20 cellular contexts compared by ENCODE assay signal in genomic region chr7:6142871-6143380, GRCh38. TPM values are rescaled to one million over a fixed set of nuclear protein-coding genes. Genes with fewer than 3 reads are reported as not detected.
DNase-seq lines count a peak whose midpoint lies in the region; ATAC-seq and TF ChIP-seq lines count a peak whose summit lies in the region.
"Had no signal": no experiment of that assay in that cellular context is flagged by ENCODE, and none has a peak within 500 bp of the region (broad histone marks: within the 10 kb centered on the region; RNA-seq: fewer than 3 reads in every experiment).

No MANE protein-coding gene starts in this region.

- H3K27ac ChIP-seq in right atrium auricular region (no peak overlapping the region), GM23248 (no peak overlapping the region)
- H3K27ac ChIP-seq: 22Rv1 had no signal

- H4K20me1 ChIP-seq in GM23248 (ENCODE audit: insufficient read depth): no peaks in the 10 kb centered on the region

- WGBS in GM23248 (ENCODE audit: low coverage in 1 of 2, low lambda C conversion rate in 2 of 2, missing lambda C conversion rate in 2 of 2), 2 experiments: 97 to 98% methylated on average over 16 of the region's 16 CpGs

- no peak overlapping the region for H3K4me2 ChIP-seq in GM23248 (ENCODE audit: unreplicated experiment)

- peaks cover 73% of the 10 kb centered on the region for H3K36me3 ChIP-seq in right atrium auricular region
- peaks cover 40% of the 10 kb centered on the region for H3K36me3 ChIP-seq in GM23248 (ENCODE audit: low read depth)

- no peaks in the 10 kb centered on the region for H3K4me1 ChIP-seq in right atrium auricular region
- H3K4me1 ChIP-seq in GM23248 (ENCODE audit: insufficient read depth): no peaks in the 10 kb centered on the region
- H3K4me1 ChIP-seq: BE2C had no signal

- intact Hi-C loops in activated CD4-positive, alpha-beta T cell treated with anti-CD3 and anti-CD28 coated beads for 36 hours (cut with DNase I, micrococcal nuclease): no loop called here
- intact Hi-C loops in left ventricle myocardium superior (cut with micrococcal nuclease): no loop called here
- intact Hi-C loops in posterior vena cava (cut with DNase I): no loop called here

- no peaks in the 10 kb centered on the region; the same call in 1 of the 2 replicates for H3K79me2 ChIP-seq in GM23248 (ENCODE audit: insufficient read depth)

- H2AFZ ChIP-seq in GM23248: no peak overlapping the region

- no peaks in the 10 kb centered on the region for H3K9me3 ChIP-seq in right atrium auricular region
- H3K9me3 ChIP-seq in GM23248 (ENCODE audit: low read depth): no peaks in the 10 kb centered on the region
- H3K9me3 ChIP-seq: BE2C had no signal

- H3K27ac Mint-ChIP-seq in activated CD4-positive, alpha-beta T cell treated with anti-CD3 and anti-CD28 coated beads for 36 hours: peak overlapping the region; percentile 37

- no peak for DNase-seq in activated CD4-positive, alpha-beta T cell treated with anti-CD3 and anti-CD28 coated beads for 36 hours
- no peak for DNase-seq in activated CD4-positive, alpha-beta T cell treated with anti-CD3 and anti-CD28 coated beads for 48 hours
- DNase-seq in right atrium auricular region (ENCODE audit: low spot score) (peak; percentile 36), left ventricle myocardium superior (no peak), posterior vena cava (ENCODE audit: low spot score) (peak; percentile 58), GM23248 (no peak)
- DNase-seq: BE2C; CD8-positive, alpha-beta memory T cell; DMS79; KG1; NCI-H1048; NCI-H146; NCI-H2081; NCI-H748 treated with DMSO at 0.1 percent for 48 hours; RPMI8226; SIG-M5 had no signal

- no peaks in the 10 kb centered on the region for H3K27me3 ChIP-seq in right atrium auricular region
- no peaks in the 10 kb centered on the region for H3K27me3 ChIP-seq in GM23248 (replicated peaks; ENCODE audit: insufficient read depth)
- H3K27me3 ChIP-seq: BE2C had no signal

- no peaks in the 10 kb centered on the region for H3K27me3 Mint-ChIP-seq in activated CD4-positive, alpha-beta T cell treated with anti-CD3 and anti-CD28 coated beads for 36 hours
- H3K27me3 Mint-ChIP-seq: CD8-positive, alpha-beta memory T cell had no signal

- no peak for TF ChIP-seq CTCF in right atrium auricular region (IDR thresholded peaks at IDR 0.05)

- H3K9me2 ChIP-seq in GM23248 (ENCODE audit: insufficient read depth): no peaks in the 10 kb centered on the region

- H3K4me1 Mint-ChIP-seq in activated CD4-positive, alpha-beta T cell treated with anti-CD3 and anti-CD28 coated beads for 36 hours: no peaks in the 10 kb centered on the region
- H3K4me1 Mint-ChIP-seq: CD8-positive, alpha-beta memory T cell had no signal

- H3K9ac ChIP-seq in GM23248: no peak overlapping the region

- CTCF ChIA-PET in activated CD4-positive, alpha-beta T cell treated with anti-CD3 and anti-CD28 coated beads for 36 hours (lab: Charles Lee): no interaction called here

- H3K36me3 Mint-ChIP-seq in activated CD4-positive, alpha-beta T cell treated with anti-CD3 and anti-CD28 coated beads for 36 hours (ENCODE audit: low read depth): peaks cover 52% of the 10 kb centered on the region

- in situ Hi-C loops in GM23248 (cut with MboI): no loop called here

- no peak for ATAC-seq in activated CD4-positive, alpha-beta T cell treated with anti-CD3 and anti-CD28 coated beads for 36 hours
- ATAC-seq in left ventricle myocardium superior (no peak), HG02759 (IDR thresholded peaks at IDR 0.05; ENCODE audit: unreplicated experiment) (no peak), GM21737 (IDR thresholded peaks at IDR 0.05; ENCODE audit: unreplicated experiment) (no peak)
- ATAC-seq: HepG2 had no signal

- H3K4me3 ChIP-seq in right atrium auricular region (no peak overlapping the region), GM23248 (no peak overlapping the region)

- H3K4me3 Mint-ChIP-seq in activated CD4-positive, alpha-beta T cell treated with anti-CD3 and anti-CD28 coated beads for 36 hours: no peak overlapping the region
- H3K4me3 Mint-ChIP-seq: CD8-positive, alpha-beta memory T cell had no signal

- H3F3A ChIP-seq in GM23248 (ENCODE audit: insufficient read depth): no peaks in the 10 kb centered on the region; the same call in 1 of the 2 replicates

- POLR2A ChIA-PET in activated CD4-positive, alpha-beta T cell treated with anti-CD3 and anti-CD28 coated beads for 36 hours (lab: Charles Lee): no interaction called here

- no peaks in the 10 kb centered on the region for H3K9me3 Mint-ChIP-seq in activated CD4-positive, alpha-beta T cell treated with anti-CD3 and anti-CD28 coated beads for 36 hours (ENCODE audit: low read depth)
- H3K9me3 Mint-ChIP-seq: CD8-positive, alpha-beta memory T cell had no signal

RNA-seq across cellular contexts. Expression of gene USP42, which starts 38.2 kb away (rescaled TPM):
- 10 to 100 TPM in 1 of 2 experiments, 1 to 10 TPM in 1; 9.2 to 11.9 TPM for total RNA-seq in activated CD4-positive, alpha-beta T cell treated with anti-CD3 and anti-CD28 coated beads for 36 hours
- total RNA-seq in right atrium auricular region: 1 to 10 TPM; 3.7 to 5.8 TPM
- total RNA-seq in left ventricle myocardium superior: 5.2 TPM
- total RNA-seq in posterior vena cava: 10 to 100 TPM in 1 of 2 donors, 1 to 10 TPM in 1; 8.3 to 11.2 TPM
- total RNA-seq in GM23248 (2014; rRNA removed; shearing (Covaris generic)): 5.3 and 5.7 TPM in 2 replicates
- polyA plus RNA-seq in GM23248 (2016; fragmentation: Nextera tagmentation; extraction: Ambion mirVana): 4.0 and 5.9 TPM in 2 replicates

Comparison
In these comparisons a context has a peak if more than half of its experiments do, and no peak if none do; other contexts are left out.
1. DNase-seq: peak in right atrium auricular region (single experiment) and posterior vena cava (single experiment); none in activated CD4-positive, alpha-beta T cell treated with anti-CD3 and anti-CD28 coated beads for 36 hours (single experiment), activated CD4-positive, alpha-beta T cell treated with anti-CD3 and anti-CD28 coated beads for 48 hours (single experiment), left ventricle myocardium superior (single experiment) and GM23248 (single experiment).